Comparison of ENCODE assay signal across 7 cellular contexts in genomic region chr11:18527512-18527911, GRCh38. TPM values are rescaled to one million over a fixed set of nuclear protein-coding genes. Genes with fewer than 3 reads are reported as not detected.
A peak's percentile ranks its signal among the peaks of the same experiment; 100 is the strongest.
DNase-seq lines count a peak whose midpoint lies in the region; ATAC-seq, FAIRE-seq and TF ChIP-seq lines count a peak whose summit lies in the region.

No MANE protein-coding gene starts in this region.

- no peak for TF ChIP-seq POLR2A in GM12892 (IDR thresholded peaks at IDR 0.05; ENCODE audit: low read depth, low read length)

- H3K27me3 ChIP-seq in lung (ENCODE audit: control insufficient read depth, insufficient read depth): no peaks in the 10 kb centered on the region
- no peaks in the 10 kb centered on the region for H3K27me3 ChIP-seq in upper lobe of right lung

- TF ChIP-seq CTCF in cardiac fibroblast (IDR thresholded peaks at IDR 0.05; ENCODE audit: low read depth, low read length) (no peak), lung (IDR thresholded peaks at IDR 0.05; ENCODE audit: control extremely low read depth, extremely low read depth) (no peak), upper lobe of right lung (IDR thresholded peaks at IDR 0.05) (no peak)

- ATAC-seq in lung (ENCODE audit: insufficient read depth, low FRiP score): no peak
- ATAC-seq in upper lobe of right lung: no peak
- no peak for ATAC-seq in GM21576 (IDR thresholded peaks at IDR 0.05; ENCODE audit: unreplicated experiment)

- H3K36me3 ChIP-seq in lung (ENCODE audit: control insufficient read depth in 2 of 2, insufficient read depth in 2 of 2, low read length in 2 of 2): peaks cover under 1 to 2% of the 10 kb centered on the region in 2 donors
- H3K36me3 ChIP-seq in upper lobe of right lung: peaks cover 15% of the 10 kb centered on the region

- H3K9me3 ChIP-seq in lung (ENCODE audit: control insufficient read depth in 2 of 2, insufficient read depth in 1 of 2, low read length in 1 of 2) (no peaks in the 10 kb centered on the region), upper lobe of right lung (no peaks in the 10 kb centered on the region)

- intact Hi-C loops in upper lobe of right lung (cut with DNase I): no loop called here

- peaks cover 3 to 13% of the 10 kb centered on the region in 2 donors for H3K4me1 ChIP-seq in lung (ENCODE audit: control insufficient read depth in 2 of 2, insufficient read depth in 2 of 2, low read length in 2 of 2)
- H3K4me1 ChIP-seq in upper lobe of right lung: peaks cover 16% of the 10 kb centered on the region

- peak overlapping the region; percentile 88 to 91 for H3K4me3 ChIP-seq in cardiac fibroblast (replicated peaks in 1 of 2; ENCODE audit: low read depth in 2 of 2, low read length in 2 of 2)
- H3K4me3 ChIP-seq in lung: peak overlapping the region; percentile 85
- peak overlapping the region; percentile 86 for H3K4me3 ChIP-seq in upper lobe of right lung

- 44 to 45% methylated on average over 5 of the region's 5 CpGs for WGBS in lung, 2 donors

- no peak for DNase-seq in GM12892 (ENCODE audit: insufficient read length)
- peak; percentile 20 to 80 for DNase-seq in NOMO-1 (lab: John Stamatoyannopoulos, UW; ENCODE audit: unreplicated experiment in 2 of 2)
- DNase-seq in cardiac fibroblast (ENCODE audit: low read depth in 2 of 2): peak; percentile 5 to 65
- DNase-seq in lung (ENCODE audit: low spot score): no peak
- no peak for DNase-seq in upper lobe of right lung
- DNase-seq in medulla oblongata (ENCODE audit: extremely low spot score): no peak

- FAIRE-seq in GM12892 (lab: Jason Lieb, UNC): peak; percentile 80

- H3K27ac ChIP-seq in lung (ENCODE audit: low read depth in 1 of 2, low read length in 1 of 2) (peak overlapping the region; percentile 87 to 98), upper lobe of right lung (peak overlapping the region; percentile 98)

RNA-seq across cellular contexts. Expression of gene TSG101, which starts 0.8 kb away (rescaled TPM):
- 48.3 TPM for polyA plus RNA-seq in GM12892 (2012; ENCODE audit: missing spikeins)
- total RNA-seq in lung (10 to 100 TPM; 53.2 to 57.6 TPM), upper lobe of right lung (46.6 TPM)
- 10 to 100 TPM; 37.8 to 64.4 TPM for polyA plus RNA-seq in lung

Comparison
In these comparisons a context has a peak if more than half of its experiments do, and no peak if none do; other contexts are left out.
1. DNase-seq: peak in NOMO-1 (2 of 2) and cardiac fibroblast (2 of 2); none in GM12892 (single experiment), lung (single experiment), upper lobe of right lung (single experiment) and medulla oblongata (single experiment).
2. Peak in every context shown above with its lines, with median percentiles within 50 percentile points of each other: H3K4me3 ChIP-seq.